8 cellular contexts compared by ENCODE assay signal in genomic region chr3:14451844-14452533, GRCh38. TPM values are rescaled to one million over a fixed set of nuclear protein-coding genes. Genes with fewer than 3 reads are reported as not detected.
A peak's percentile ranks its signal among the peaks of the same experiment; 100 is the strongest.
DNase-seq lines count a peak whose midpoint lies in the region; ATAC-seq and TF ChIP-seq lines count a peak whose summit lies in the region.

No MANE protein-coding gene starts in this region.

- no peak overlapping the region for H2AFZ ChIP-seq in H9 (ENCODE audit: low read length)

- TF ChIP-seq POLR2A in body of pancreas (IDR thresholded peaks at IDR 0.05) = no peak
- no peak for TF ChIP-seq POLR2A in GM18505 (IDR thresholded peaks at IDR 0.05; ENCODE audit: borderline replicate concordance, extremely low read depth, insufficient read depth, insufficient read length)

- no peak overlapping the region for H3K23ac ChIP-seq in H9 (ENCODE audit: insufficient read length, low read depth, low read length)

- H2BK20ac ChIP-seq in H9 (ENCODE audit: low read depth, low read length, poor library complexity, severe bottlenecking) = no peak overlapping the region

- H3K4me1 ChIP-seq in body of pancreas = peaks cover 46% of the 10 kb centered on the region
- no peaks in the 10 kb centered on the region for H3K4me1 ChIP-seq in H9 (ENCODE audit: insufficient read depth, low read length)

- H3K36me3 ChIP-seq in body of pancreas (replicated peaks in 1 of 2; ENCODE audit: insufficient read depth in 1 of 2, low read depth in 2 of 2) = no peaks in the 10 kb centered on the region

- DNase-seq in HS-5 (ENCODE audit: low read depth) (peak; percentile 43), body of pancreas (peak; percentile 31 to 70 (median 56)), kidney glomerular epithelial cell (lab: John Stamatoyannopoulos, UW) (peak; percentile 88), substantia nigra (lab: John Stamatoyannopoulos, UW) (peak in 18 of 49 donors; percentile 25 to 67 (median 48)), H9 (no peak), NCI-H1694 treated with DMSO at 0.1 percent for 48 hours (lab: John Stamatoyannopoulos, UW) (no peak)
- DNase-seq in stimulated activated naive CD4-positive, alpha-beta T cell (lab: John Stamatoyannopoulos, UW) = no peak

- H3K27me3 Mint-ChIP-seq in H9 (ENCODE audit: low read depth) = no peaks in the 10 kb centered on the region

- no peak overlapping the region for H3K18ac ChIP-seq in H9 (ENCODE audit: insufficient read length, low read depth, low read length)

- H3K23me2 ChIP-seq in H9 (ENCODE audit: insufficient read length, low read depth, low read length, poor library complexity, severe bottlenecking) = no peaks in the 10 kb centered on the region

- intact Hi-C loops in body of pancreas (cut with DNase I) = no loop called here

- no peak overlapping the region for H2BK120ac ChIP-seq in H9 (ENCODE audit: low read depth, low read length, poor library complexity, severe bottlenecking)

- H3K27ac Mint-ChIP-seq in H9 = peak overlapping the region in 1 of 3 experiments; percentile 69; a peak in 1 of 7 replicates

- no peak overlapping the region for H2AK5ac ChIP-seq in H9 (ENCODE audit: insufficient read length, low read length)

- ATAC-seq in body of pancreas (peak; percentile 21), GM18505 (IDR thresholded peaks at IDR 0.05; ENCODE audit: unreplicated experiment) (no peak)

- no peaks in the 10 kb centered on the region for H3K79me2 ChIP-seq in H9 (ENCODE audit: insufficient read depth, low read length)

- H3K9ac ChIP-seq in H9 (ENCODE audit: extremely low read depth, insufficient read length, low read length) = no peak overlapping the region

- H3K79me1 ChIP-seq in H9 (ENCODE audit: insufficient read depth, low read depth, low read length, poor library complexity, severe bottlenecking) = no peaks in the 10 kb centered on the region

- H3K27me3 ChIP-seq in body of pancreas (no peaks in the 10 kb centered on the region), H9 (ENCODE audit: insufficient read depth, low read length) (no peaks in the 10 kb centered on the region)

- H2BK5ac ChIP-seq in H9 (ENCODE audit: insufficient read length, low read length) = no peak overlapping the region

- no peak overlapping the region for H3K14ac ChIP-seq in H9 (ENCODE audit: insufficient read depth, low read length)

- TF ChIP-seq CTCF in body of pancreas (IDR thresholded peaks at IDR 0.05) = no peak
- TF ChIP-seq CTCF in H9 (conservative IDR thresholded peaks at IDR 0.05) = no peak

- no peak overlapping the region for H3K4me3 ChIP-seq in body of pancreas

- H3K56ac ChIP-seq in H9 (ENCODE audit: insufficient read length, low read depth, low read length) = no peak overlapping the region

- peaks cover 44 to 80% (median 45%) of the 10 kb centered on the region in 3 experiments for H3K36me3 Mint-ChIP-seq in H9 (ENCODE audit: insufficient read depth in 1 of 3, low read depth in 3 of 3)

- no peak overlapping the region for H3K4ac ChIP-seq in H9 (ENCODE audit: low read depth, low read length)

- no peak overlapping the region for H3K4me2 ChIP-seq in H9 (ENCODE audit: insufficient read depth, insufficient read length, low read length)

- peak overlapping the region; percentile 53 to 88 (median 78) for H3K27ac ChIP-seq in body of pancreas
- H3K27ac ChIP-seq in substantia nigra (ENCODE audit: low read depth, low read length, poor library complexity, severe bottlenecking) = peak overlapping the region; percentile 94
- no peak overlapping the region for H3K27ac ChIP-seq in H9 (ENCODE audit: insufficient read length, low read depth, low read length)

- H4K8ac ChIP-seq in H9 (replicated peaks; ENCODE audit: insufficient read length, low read depth, low read length) = no peak overlapping the region

- no peak overlapping the region for H2BK12ac ChIP-seq in H9 (ENCODE audit: insufficient read length, low read depth, low read length)

- H4K5ac ChIP-seq in H9 (ENCODE audit: insufficient read length, low read depth, low read length) = no peak overlapping the region

- 55 to 72% methylated on average over 6 to 13 of the region's 13 CpGs for WGBS in body of pancreas, 2 donors
- WGBS in H9 (ENCODE audit: extremely low coverage, insufficient read length, low lambda C conversion rate) = no CpG with 5 or more reads among the region's 13 CpGs

- peaks cover 3 to 4% of the 10 kb centered on the region in 2 experiments; a peak in 2 of 4 replicates for H3K4me1 Mint-ChIP-seq in H9

- H2BK15ac ChIP-seq in H9 (ENCODE audit: low read depth, low read length) = no peak overlapping the region

- no peak overlapping the region for H3K4me3 Mint-ChIP-seq in H9

- H3K9me3 ChIP-seq in body of pancreas (no peaks in the 10 kb centered on the region), H9 (ENCODE audit: control insufficient read depth, low read depth, low read length) (no peaks in the 10 kb centered on the region)

- H3K9me3 Mint-ChIP-seq in H9 = no peaks in the 10 kb centered on the region; a peak in 2 of 5 replicates

- no peak overlapping the region for H3T11ph ChIP-seq in H9 (ENCODE audit: low read length)

- no peak overlapping the region for H4K91ac ChIP-seq in H9 (ENCODE audit: insufficient read length, low read depth, low read length)

- no peaks in the 10 kb centered on the region for H4K20me1 ChIP-seq in H9 (ENCODE audit: control insufficient read depth, insufficient read depth, insufficient read length)

RNA-seq across cellular contexts. Expression of gene SLC6A6, which starts 49.6 kb away (rescaled TPM):
- 1 to 10 TPM; 4.9 to 5.7 TPM for total RNA-seq in body of pancreas
- 70.8 and 72.6 TPM in 2 replicates for total RNA-seq in H9 (2021)

Comparison
In these comparisons a context has a peak if more than half of its experiments do, and no peak if none do; other contexts are left out.
1. DNase-seq: peak in HS-5 (single experiment), body of pancreas (4 of 4) and kidney glomerular epithelial cell (single experiment); none in H9 (single experiment), NCI-H1694 treated with DMSO at 0.1 percent for 48 hours (single experiment) and stimulated activated naive CD4-positive, alpha-beta T cell (0 of 6).
2. RNA of gene SLC6A6, which starts 49.6 kb away (total RNA-seq): 70.8 to 72.6 TPM in H9; 4.9 to 5.7 TPM in body of pancreas; every median in the first group is over 10 times any median in the second.